9 cellular contexts compared by ENCODE assay signal in genomic region chr17:64773836-64774761, GRCh38.
DNase-seq lines count a peak whose midpoint lies in the region; ATAC-seq, FAIRE-seq and TF ChIP-seq lines count a peak whose summit lies in the region.
"Had no signal": no experiment of that assay in that cellular context is flagged by ENCODE, and none has a peak within 500 bp of the region (broad histone marks: within the 10 kb centered on the region; RNA-seq: fewer than 3 reads in every experiment).

No MANE protein-coding gene starts in this region.

- WGBS in A549 (ENCODE audit: missing lambda C conversion rate) = 28% methylated on average over 18 of the region's 18 CpGs
- 64 to 79% methylated on average over 18 of the region's 18 CpGs for WGBS in lung, 2 donors

- no peaks in the 10 kb centered on the region for H3K27me3 ChIP-seq in lung (ENCODE audit: control insufficient read depth, insufficient read depth)
- H3K27me3 ChIP-seq: dorsolateral prefrontal cortex had no signal

- H3K4me3 ChIP-seq in A549 (peak overlapping the region; percentile 38), lung (no peak overlapping the region)
- H3K4me3 ChIP-seq: dorsolateral prefrontal cortex had no signal

- peak overlapping the region; percentile 87 for H3K4me2 ChIP-seq in A549

- TF ChIP-seq POLR2A in A549 (IDR thresholded peaks at IDR 0.05; ENCODE audit: low read length) = no peak

- H3K9me3 ChIP-seq in A549 (no peaks in the 10 kb centered on the region), lung (ENCODE audit: control insufficient read depth in 2 of 2, insufficient read depth in 1 of 2, low read length in 1 of 2) (peaks cover 0 to 2% of the 10 kb centered on the region in 2 donors)

- peak overlapping the region; percentile 65 to 81 for H3K27ac ChIP-seq in A549
- H3K27ac ChIP-seq in lung (ENCODE audit: low read depth in 1 of 2, low read length in 1 of 2) = peak overlapping the region in 1 of 2 donors; percentile 82

- H3K4me1 ChIP-seq in A549 (peaks cover 24% of the 10 kb centered on the region), lung (ENCODE audit: control insufficient read depth in 2 of 2, insufficient read depth in 2 of 2, low read length in 2 of 2) (peaks cover 0 to 14% of the 10 kb centered on the region in 2 donors)

- TF ChIP-seq EP300 in A549 (IDR thresholded peaks at IDR 0.05) = no peak

- peak; percentile 73 for TF ChIP-seq CTCF in A549 (IDR thresholded peaks at IDR 0.05)
- TF ChIP-seq CTCF in GM13976 (IDR thresholded peaks at IDR 0.05; ENCODE audit: borderline replicate concordance, control extremely low read depth, extremely low read depth, insufficient read depth, missing control alignments) = no peak
- no peak for TF ChIP-seq CTCF in lung (IDR thresholded peaks at IDR 0.05; ENCODE audit: control extremely low read depth, extremely low read depth)

- in situ Hi-C loops in GM13976 (cut with MboI; ENCODE audit: low sequenced_read_pairs, unreplicated experiment) (no loop called here), T47D (cut with HindIII; ENCODE audit: low pct_unique_long_range_greater_than_20kb, low sequenced_read_pairs) (no loop called here)

- POLR2A ChIA-PET in A549 (lab: Yijun Ruan, JAX) = interaction anchor here (0.7 to 1.0 kb wide), 2 partner anchors 112 to 268 kb away, joined by 3 to 5 read pairs; partner anchors contain the start of genes CEP95, DDX5 and SMURF2

- CTCF ChIA-PET in A549 (lab: Yijun Ruan, JAX) = interaction anchor here (0.6 to 6.2 kb wide), 37 partner anchors 11 to 474 kb away, joined by 3 to 49 read pairs (median 4); partner anchors contain the start of genes LRRC37A3 and SMURF2

- ATAC-seq in A549 = peak; percentile 85 to 92
- ATAC-seq in lung (ENCODE audit: insufficient read depth, low FRiP score) = peak; percentile 53
- ATAC-seq in GM21528 (IDR thresholded peaks at IDR 0.05; ENCODE audit: low FRiP score, unreplicated experiment) = no peak
- ATAC-seq in HG03159 (IDR thresholded peaks at IDR 0.05; ENCODE audit: unreplicated experiment) = no peak

- peaks cover 0 to 8% of the 10 kb centered on the region in 2 donors for H3K36me3 ChIP-seq in lung (ENCODE audit: control insufficient read depth in 2 of 2, insufficient read depth in 2 of 2, low read length in 2 of 2)

- DNase-seq in A549 (ENCODE audit: low read depth in 1 of 2, low spot score in 1 of 2) (peak; percentile 85 to 95), GM13976 (ENCODE audit: low spot score) (peak; percentile 70), NCI-H2081 treated with DMSO at 0.1 percent for 48 hours (lab: John Stamatoyannopoulos, UW) (peak; percentile 49), T47D (ENCODE audit: low read depth in 1 of 2, low spot score in 1 of 2) (peak; percentile 88 to 93), lung (ENCODE audit: low spot score) (peak; percentile 85)
- no peak for DNase-seq in activated naive CD4-positive, alpha-beta T cell treated with Interleukin-2 at 50 U/mL for 16 hours

- TF ChIP-seq RAD21 in A549 (conservative IDR thresholded peaks at IDR 0.05 in 1 of 2, IDR thresholded peaks at IDR 0.05 in 1 of 2) = peak; percentile 60 to 79

- FAIRE-seq in A549 (lab: Jason Lieb, UNC) = peak; percentile 77

TF ChIP-seq in A549, 52 proteins besides CTCF, POLR2A, EP300 and RAD21:
- peak; percentile 61 for TF ChIP-seq SMC3 (IDR thresholded peaks at IDR 0.05)
- TF ChIP-seq KDM5A (IDR thresholded peaks at IDR 0.05) = no peak

Comparison
In these comparisons a context has a peak if more than half of its experiments do, and no peak if none do; other contexts are left out.
1. ATAC-seq: peak in A549 (2 of 2) and lung (single experiment); none in GM21528 (single experiment) and HG03159 (single experiment).